ENCODE assay signal across 2 cellular contexts in the genomic region with DNA sequence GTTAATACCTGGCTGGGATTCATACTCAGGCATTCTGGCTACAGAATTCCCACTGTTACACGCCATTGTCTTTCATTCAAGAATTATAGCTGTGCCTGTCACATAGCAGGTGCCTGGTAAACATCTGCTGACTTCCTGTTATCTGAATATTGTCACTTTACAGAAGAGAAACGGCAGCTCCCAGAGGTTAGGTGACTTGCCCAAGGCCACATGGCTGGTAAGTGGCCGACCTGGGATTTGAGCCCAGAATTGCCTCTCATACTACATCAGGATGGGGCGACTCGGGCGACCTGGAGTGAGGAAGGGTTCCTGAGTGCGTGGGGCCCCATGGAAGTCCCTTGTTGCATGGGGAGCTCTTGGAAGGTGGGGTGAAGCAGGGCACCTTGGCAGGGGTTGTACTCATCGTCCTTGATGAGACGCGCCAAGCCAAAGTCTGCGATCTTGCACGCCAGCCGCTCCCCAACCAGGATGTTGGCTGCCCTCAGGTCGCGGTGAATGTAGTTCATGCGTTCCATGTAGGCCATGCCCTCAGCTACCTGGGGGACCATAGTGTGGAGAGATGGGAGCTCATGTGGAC.
TF ChIP-seq lines count a peak whose summit lies in the region.

No MANE protein-coding gene starts in this region.

TF ChIP-seq in IMR-90, 13 proteins besides CTCF, POLR2A, EP300 and RAD21:
- no peak for TF ChIP-seq MAZ (IDR thresholded peaks at IDR 0.05; ENCODE audit: borderline replicate concordance, low read depth, low read length)
- TF ChIP-seq CHD1 (IDR thresholded peaks at IDR 0.05; ENCODE audit: low read depth, low read length), result no peak
- TF ChIP-seq, protein P1, sequence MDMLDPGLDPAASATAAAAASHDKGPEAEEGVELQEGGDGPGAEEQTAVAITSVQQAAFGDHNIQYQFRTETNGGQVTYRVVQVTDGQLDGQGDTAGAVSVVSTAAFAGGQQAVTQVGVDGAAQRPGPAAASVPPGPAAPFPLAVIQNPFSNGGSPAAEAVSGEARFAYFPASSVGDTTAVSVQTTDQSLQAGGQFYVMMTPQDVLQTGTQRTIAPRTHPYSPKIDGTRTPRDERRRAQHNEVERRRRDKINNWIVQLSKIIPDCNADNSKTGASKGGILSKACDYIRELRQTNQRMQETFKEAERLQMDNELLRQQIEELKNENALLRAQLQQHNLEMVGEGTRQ (IDR thresholded peaks at IDR 0.05; ENCODE audit: low read depth, low read length), result no peak
- no peak for TF ChIP-seq MAFK (IDR thresholded peaks at IDR 0.05; ENCODE audit: low read depth, low read length)
- no peak for TF ChIP-seq BHLHE40 (IDR thresholded peaks at IDR 0.05; ENCODE audit: low read depth, low read length)
- no peak for TF ChIP-seq NFE2L2 (IDR thresholded peaks at IDR 0.05; ENCODE audit: low read depth, low read length)
- no peak for TF ChIP-seq MXI1 (IDR thresholded peaks at IDR 0.05; ENCODE audit: borderline replicate concordance, low read depth, low read length)
- no peak for TF ChIP-seq RFX5 (IDR thresholded peaks at IDR 0.05; ENCODE audit: low read depth, low read length)
- TF ChIP-seq ELK1 (IDR thresholded peaks at IDR 0.05; ENCODE audit: borderline replicate concordance, low read depth, low read length), result no peak
- no peak for TF ChIP-seq FOS (IDR thresholded peaks at IDR 0.05; ENCODE audit: low read depth, low read length)
- no peak for TF ChIP-seq RCOR1 (IDR thresholded peaks at IDR 0.05; ENCODE audit: insufficient replicate concordance, low read length)
- TF ChIP-seq CEBPB (IDR thresholded peaks at IDR 0.05; ENCODE audit: low read depth, low read length), result no peak
- TF ChIP-seq SMC3 (IDR thresholded peaks at IDR 0.05; ENCODE audit: low read depth, low read length), result no peak

TF ChIP-seq in H1, 55 proteins besides CTCF, POLR2A, EP300 and RAD21:
- TF ChIP-seq TAF7 (optimal IDR thresholded peaks at IDR 0.05; ENCODE audit: borderline replicate concordance, low read depth, low read length) (no peak), HDAC6 (IDR thresholded peaks at IDR 0.05; ENCODE audit: low read depth, low read length) (no peak), ZNF274 (IDR thresholded peaks at IDR 0.05; ENCODE audit: borderline replicate concordance, extremely low read depth, low read length) (no peak), TBP (IDR thresholded peaks at IDR 0.05; ENCODE audit: low read depth, low read length) (no peak), JUN (IDR thresholded peaks at IDR 0.05; ENCODE audit: low read depth, low read length) (no peak), CTBP2 (IDR thresholded peaks at IDR 0.05; ENCODE audit: borderline replicate concordance, insufficient read depth, insufficient read length, low read length) (no peak), MAX (IDR thresholded peaks at IDR 0.05) (no peak), YY1 (IDR thresholded peaks at IDR 0.05; ENCODE audit: low read depth, low read length) (no peak), CREB1 (IDR thresholded peaks at IDR 0.05) (no peak), SRF (IDR thresholded peaks at IDR 0.05; ENCODE audit: low read depth, low read length) (no peak), BACH1 (IDR thresholded peaks at IDR 0.05; ENCODE audit: low read length) (no peak), EGR1 (IDR thresholded peaks at IDR 0.05; ENCODE audit: borderline replicate concordance, low read depth, low read length) (no peak), BRCA1 (IDR thresholded peaks at IDR 0.05; ENCODE audit: low read depth, low read length) (no peak)
- TF ChIP-seq, protein P1 (IDR thresholded peaks at IDR 0.05; ENCODE audit: low read length), result no peak
- TF ChIP-seq, protein P2, sequence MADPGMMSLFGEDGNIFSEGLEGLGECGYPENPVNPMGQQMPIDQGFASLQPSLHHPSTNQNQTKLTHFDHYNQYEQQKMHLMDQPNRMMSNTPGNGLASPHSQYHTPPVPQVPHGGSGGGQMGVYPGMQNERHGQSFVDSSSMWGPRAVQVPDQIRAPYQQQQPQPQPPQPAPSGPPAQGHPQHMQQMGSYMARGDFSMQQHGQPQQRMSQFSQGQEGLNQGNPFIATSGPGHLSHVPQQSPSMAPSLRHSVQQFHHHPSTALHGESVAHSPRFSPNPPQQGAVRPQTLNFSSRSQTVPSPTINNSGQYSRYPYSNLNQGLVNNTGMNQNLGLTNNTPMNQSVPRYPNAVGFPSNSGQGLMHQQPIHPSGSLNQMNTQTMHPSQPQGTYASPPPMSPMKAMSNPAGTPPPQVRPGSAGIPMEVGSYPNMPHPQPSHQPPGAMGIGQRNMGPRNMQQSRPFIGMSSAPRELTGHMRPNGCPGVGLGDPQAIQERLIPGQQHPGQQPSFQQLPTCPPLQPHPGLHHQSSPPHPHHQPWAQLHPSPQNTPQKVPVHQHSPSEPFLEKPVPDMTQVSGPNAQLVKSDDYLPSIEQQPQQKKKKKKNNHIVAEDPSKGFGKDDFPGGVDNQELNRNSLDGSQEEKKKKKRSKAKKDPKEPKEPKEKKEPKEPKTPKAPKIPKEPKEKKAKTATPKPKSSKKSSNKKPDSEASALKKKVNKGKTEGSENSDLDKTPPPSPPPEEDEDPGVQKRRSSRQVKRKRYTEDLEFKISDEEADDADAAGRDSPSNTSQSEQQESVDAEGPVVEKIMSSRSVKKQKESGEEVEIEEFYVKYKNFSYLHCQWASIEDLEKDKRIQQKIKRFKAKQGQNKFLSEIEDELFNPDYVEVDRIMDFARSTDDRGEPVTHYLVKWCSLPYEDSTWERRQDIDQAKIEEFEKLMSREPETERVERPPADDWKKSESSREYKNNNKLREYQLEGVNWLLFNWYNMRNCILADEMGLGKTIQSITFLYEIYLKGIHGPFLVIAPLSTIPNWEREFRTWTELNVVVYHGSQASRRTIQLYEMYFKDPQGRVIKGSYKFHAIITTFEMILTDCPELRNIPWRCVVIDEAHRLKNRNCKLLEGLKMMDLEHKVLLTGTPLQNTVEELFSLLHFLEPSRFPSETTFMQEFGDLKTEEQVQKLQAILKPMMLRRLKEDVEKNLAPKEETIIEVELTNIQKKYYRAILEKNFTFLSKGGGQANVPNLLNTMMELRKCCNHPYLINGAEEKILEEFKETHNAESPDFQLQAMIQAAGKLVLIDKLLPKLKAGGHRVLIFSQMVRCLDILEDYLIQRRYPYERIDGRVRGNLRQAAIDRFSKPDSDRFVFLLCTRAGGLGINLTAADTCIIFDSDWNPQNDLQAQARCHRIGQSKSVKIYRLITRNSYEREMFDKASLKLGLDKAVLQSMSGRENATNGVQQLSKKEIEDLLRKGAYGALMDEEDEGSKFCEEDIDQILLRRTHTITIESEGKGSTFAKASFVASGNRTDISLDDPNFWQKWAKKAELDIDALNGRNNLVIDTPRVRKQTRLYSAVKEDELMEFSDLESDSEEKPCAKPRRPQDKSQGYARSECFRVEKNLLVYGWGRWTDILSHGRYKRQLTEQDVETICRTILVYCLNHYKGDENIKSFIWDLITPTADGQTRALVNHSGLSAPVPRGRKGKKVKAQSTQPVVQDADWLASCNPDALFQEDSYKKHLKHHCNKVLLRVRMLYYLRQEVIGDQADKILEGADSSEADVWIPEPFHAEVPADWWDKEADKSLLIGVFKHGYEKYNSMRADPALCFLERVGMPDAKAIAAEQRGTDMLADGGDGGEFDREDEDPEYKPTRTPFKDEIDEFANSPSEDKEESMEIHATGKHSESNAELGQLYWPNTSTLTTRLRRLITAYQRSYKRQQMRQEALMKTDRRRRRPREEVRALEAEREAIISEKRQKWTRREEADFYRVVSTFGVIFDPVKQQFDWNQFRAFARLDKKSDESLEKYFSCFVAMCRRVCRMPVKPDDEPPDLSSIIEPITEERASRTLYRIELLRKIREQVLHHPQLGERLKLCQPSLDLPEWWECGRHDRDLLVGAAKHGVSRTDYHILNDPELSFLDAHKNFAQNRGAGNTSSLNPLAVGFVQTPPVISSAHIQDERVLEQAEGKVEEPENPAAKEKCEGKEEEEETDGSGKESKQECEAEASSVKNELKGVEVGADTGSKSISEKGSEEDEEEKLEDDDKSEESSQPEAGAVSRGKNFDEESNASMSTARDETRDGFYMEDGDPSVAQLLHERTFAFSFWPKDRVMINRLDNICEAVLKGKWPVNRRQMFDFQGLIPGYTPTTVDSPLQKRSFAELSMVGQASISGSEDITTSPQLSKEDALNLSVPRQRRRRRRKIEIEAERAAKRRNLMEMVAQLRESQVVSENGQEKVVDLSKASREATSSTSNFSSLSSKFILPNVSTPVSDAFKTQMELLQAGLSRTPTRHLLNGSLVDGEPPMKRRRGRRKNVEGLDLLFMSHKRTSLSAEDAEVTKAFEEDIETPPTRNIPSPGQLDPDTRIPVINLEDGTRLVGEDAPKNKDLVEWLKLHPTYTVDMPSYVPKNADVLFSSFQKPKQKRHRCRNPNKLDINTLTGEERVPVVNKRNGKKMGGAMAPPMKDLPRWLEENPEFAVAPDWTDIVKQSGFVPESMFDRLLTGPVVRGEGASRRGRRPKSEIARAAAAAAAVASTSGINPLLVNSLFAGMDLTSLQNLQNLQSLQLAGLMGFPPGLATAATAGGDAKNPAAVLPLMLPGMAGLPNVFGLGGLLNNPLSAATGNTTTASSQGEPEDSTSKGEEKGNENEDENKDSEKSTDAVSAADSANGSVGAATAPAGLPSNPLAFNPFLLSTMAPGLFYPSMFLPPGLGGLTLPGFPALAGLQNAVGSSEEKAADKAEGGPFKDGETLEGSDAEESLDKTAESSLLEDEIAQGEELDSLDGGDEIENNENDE (IDR thresholded peaks at IDR 0.05; ENCODE audit: insufficient replicate concordance, low read length), result no peak
